ENCODE assay signal across 13 cellular contexts in the genomic region with DNA sequence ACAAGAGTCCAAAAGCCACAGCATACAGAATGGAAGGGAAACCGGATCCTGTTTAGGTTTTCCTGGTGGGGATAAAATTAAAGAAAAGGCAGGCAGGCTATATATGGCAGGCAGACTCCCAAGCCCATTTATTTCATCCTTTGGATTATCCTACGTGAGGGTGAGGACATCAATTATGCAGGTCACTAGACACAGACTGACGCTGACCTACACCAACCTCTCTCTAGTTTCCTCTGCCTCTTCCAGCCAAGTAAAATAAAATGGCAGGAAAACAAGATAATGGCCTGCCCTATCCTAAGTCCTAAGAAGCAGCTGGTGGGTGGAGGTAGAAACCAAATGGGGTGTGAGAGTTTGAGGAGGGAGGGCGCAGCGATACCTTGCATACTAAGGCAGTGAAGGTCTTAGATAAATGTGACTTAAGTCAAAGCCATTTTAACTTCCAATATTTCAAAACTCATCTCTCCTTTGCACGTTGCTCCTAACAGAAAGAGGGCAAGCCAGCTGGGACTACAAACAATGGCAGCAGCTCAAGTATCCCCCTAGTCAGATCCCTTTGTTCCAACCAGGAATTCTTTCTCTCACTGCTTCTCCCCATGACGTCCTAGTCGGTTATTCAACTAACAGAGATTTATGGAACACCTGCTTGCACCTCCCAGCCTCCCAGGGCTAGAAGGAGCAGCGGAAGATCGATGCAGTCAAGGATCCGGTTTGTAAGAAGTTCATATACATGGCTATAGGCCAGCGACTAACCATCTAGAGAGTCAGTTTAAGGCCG.
DNase-seq lines count a peak whose midpoint lies in the region; ATAC-seq and TF ChIP-seq lines count a peak whose summit lies in the region.
"Had no signal": no experiment of that assay in that cellular context is flagged by ENCODE, and none has a peak within 500 bp of the region (broad histone marks: within the 10 kb centered on the region; RNA-seq: fewer than 3 reads in every experiment).

No MANE protein-coding gene starts in this region.

- TF ChIP-seq CTCF in mammary epithelial cell (conservative IDR thresholded peaks at IDR 0.05 in 1 of 2, IDR thresholded peaks at IDR 0.05 in 1 of 2; ENCODE audit: extremely low read depth in 1 of 2, insufficient read depth in 1 of 2, low read depth in 1 of 2, low read length in 2 of 2): no peak

- peaks cover 54% of the 10 kb centered on the region for H3K36me3 Mint-ChIP-seq in activated CD4-positive, alpha-beta memory T cell treated with anti-CD3 and anti-CD28 coated beads for 36 hours

- no peak overlapping the region for H3K4me3 Mint-ChIP-seq in activated CD4-positive, alpha-beta memory T cell treated with anti-CD3 and anti-CD28 coated beads for 36 hours

- H3K4me1 ChIP-seq in ACC112 (ENCODE audit: control insufficient read depth, insufficient read depth, low read length, unreplicated experiment) (peaks cover 36% of the 10 kb centered on the region), mammary epithelial cell (ENCODE audit: insufficient read depth, low read length) (peaks cover 31% of the 10 kb centered on the region), mesenchymal stem cell (ENCODE audit: control insufficient read depth, insufficient read depth, low read depth, low read length) (peaks cover 5% of the 10 kb centered on the region)

- H3K27me3 ChIP-seq in ACC112 (ENCODE audit: insufficient read depth, low read length) (no peaks in the 10 kb centered on the region), mammary epithelial cell (ENCODE audit: insufficient read depth, low read length) (no peaks in the 10 kb centered on the region), mesenchymal stem cell (ENCODE audit: control insufficient read depth in 1 of 2, insufficient read depth in 1 of 2, low read length in 2 of 2) (no peaks in the 10 kb centered on the region)
- H3K27me3 ChIP-seq: BLaER1 had no signal

- no peaks in the 10 kb centered on the region for H4K20me1 ChIP-seq in mammary epithelial cell (ENCODE audit: insufficient read depth, low read length)
- H4K20me1 ChIP-seq: BLaER1 had no signal

- H2BK120ac ChIP-seq in mesenchymal stem cell (ENCODE audit: low read depth, low read length): no peak overlapping the region

- peak overlapping the region; percentile 45 for H2AK5ac ChIP-seq in mesenchymal stem cell (ENCODE audit: low read length, severe bottlenecking)

- H2AFZ ChIP-seq in ACC112 (ENCODE audit: low read length, unreplicated experiment): no peak overlapping the region
- H2AFZ ChIP-seq in mammary epithelial cell (ENCODE audit: low read depth, low read length): peak overlapping the region; percentile 4
- no peak overlapping the region for H2AFZ ChIP-seq in mesenchymal stem cell (ENCODE audit: low read depth, low read length)

- no peak overlapping the region for H3K14ac ChIP-seq in mesenchymal stem cell (ENCODE audit: low read length in 2 of 2)

- DNase-seq in NCI-H187 (lab: John Stamatoyannopoulos, UW): peak; percentile 52 to 71
- DNase-seq in mammary epithelial cell: no peak
- DNase-seq in mesenchymal stem cell: no peak
- DNase-seq in globus pallidus (ENCODE audit: low spot score): no peak
- no peak for DNase-seq in activated CD4-positive, alpha-beta memory T cell treated with anti-CD3 and anti-CD28 coated beads for 36 hours
- DNase-seq: anterior cingulate cortex, glutamatergic neuron, MM.1S, RPMI8226 had no signal

- H3K4me3 ChIP-seq in ACC112 (ENCODE audit: low read depth, low read length) (no peak overlapping the region), mammary epithelial cell (replicated peaks in 1 of 3; ENCODE audit: insufficient read depth in 1 of 3, low read depth in 2 of 3, low read length in 3 of 3) (no peak overlapping the region), mesenchymal stem cell (ENCODE audit: insufficient read depth in 1 of 2, low read depth in 1 of 2, low read length in 2 of 2) (no peak overlapping the region)
- H3K4me3 ChIP-seq: BLaER1 had no signal

- H3K9me3 Mint-ChIP-seq in activated CD4-positive, alpha-beta memory T cell treated with anti-CD3 and anti-CD28 coated beads for 36 hours: no peaks in the 10 kb centered on the region

- H3K9me3 ChIP-seq in mammary epithelial cell (replicated peaks; ENCODE audit: insufficient read depth, low read length) (no peaks in the 10 kb centered on the region), mesenchymal stem cell (ENCODE audit: control insufficient read depth, low read length) (no peaks in the 10 kb centered on the region)
- H3K9me3 ChIP-seq: BLaER1 had no signal

- H3K4me1 Mint-ChIP-seq in activated CD4-positive, alpha-beta memory T cell treated with anti-CD3 and anti-CD28 coated beads for 36 hours (ENCODE audit: low read depth): peaks cover 49% of the 10 kb centered on the region

- H4K8ac ChIP-seq in mesenchymal stem cell (ENCODE audit: low read length): no peak overlapping the region

- H2BK12ac ChIP-seq in mesenchymal stem cell (ENCODE audit: low read length in 2 of 2): no peak overlapping the region

- H3K4me2 ChIP-seq in mammary epithelial cell (ENCODE audit: insufficient read depth, low read depth, low read length) (peak overlapping the region; percentile 57), mesenchymal stem cell (ENCODE audit: low read length, poor library complexity, severe bottlenecking) (no peak overlapping the region)
- H3K4me2 ChIP-seq: BLaER1 had no signal

- WGBS in mammary epithelial cell (ENCODE audit: low coverage, missing lambda C conversion rate): 89% methylated on average over 13 of the region's 13 CpGs
- 86% methylated on average over 11 of the region's 13 CpGs for WGBS in mesenchymal stem cell

- H3K23ac ChIP-seq in mesenchymal stem cell (ENCODE audit: low read length in 2 of 2): no peak overlapping the region

- no peak overlapping the region for H3K18ac ChIP-seq in mesenchymal stem cell (ENCODE audit: low read depth in 1 of 2, low read length in 2 of 2)

- dilution Hi-C loops in mammary epithelial cell (cut with HindIII; ENCODE audit: low sequenced_read_pairs): no loop called here

- H3K79me2 ChIP-seq in ACC112 (ENCODE audit: control insufficient read depth, insufficient read depth, low read length, unreplicated experiment): no peaks in the 10 kb centered on the region
- H3K79me2 ChIP-seq in mammary epithelial cell (ENCODE audit: insufficient read depth, low read length): no peaks in the 10 kb centered on the region

- no peak for ATAC-seq in GM19023 (IDR thresholded peaks at IDR 0.05; ENCODE audit: unreplicated experiment)
- ATAC-seq in HG03196 (IDR thresholded peaks at IDR 0.05; ENCODE audit: unreplicated experiment): no peak

- H2BK15ac ChIP-seq in mesenchymal stem cell (ENCODE audit: low read depth, poor library complexity, severe bottlenecking): no peak overlapping the region

- no peaks in the 10 kb centered on the region for H3K27me3 Mint-ChIP-seq in activated CD4-positive, alpha-beta memory T cell treated with anti-CD3 and anti-CD28 coated beads for 36 hours

- H3K27ac Mint-ChIP-seq in activated CD4-positive, alpha-beta memory T cell treated with anti-CD3 and anti-CD28 coated beads for 36 hours: no peak overlapping the region

- no peak overlapping the region for H2BK5ac ChIP-seq in mesenchymal stem cell (ENCODE audit: low read depth, low read length, poor library complexity, severe bottlenecking)

- no peak overlapping the region for H3K4ac ChIP-seq in mesenchymal stem cell (ENCODE audit: low read depth in 1 of 2, low read length in 2 of 2)

- H3K9ac ChIP-seq in mammary epithelial cell (ENCODE audit: insufficient read depth, low read length): peak overlapping the region; percentile 24
- peak overlapping the region; percentile 53 for H3K9ac ChIP-seq in mesenchymal stem cell (ENCODE audit: low read length)
- H3K9ac ChIP-seq: BLaER1 had no signal

- H3K27ac ChIP-seq in ACC112 (ENCODE audit: low read depth, low read length) (peak overlapping the region; percentile 97), mammary epithelial cell (ENCODE audit: insufficient read depth, low read depth, low read length) (peak overlapping the region; percentile 89), mesenchymal stem cell (ENCODE audit: low read length, poor library complexity, severe bottlenecking) (no peak overlapping the region)
- H3K27ac ChIP-seq: BLaER1 had no signal

- POLR2A ChIA-PET in activated CD4-positive, alpha-beta memory T cell treated with anti-CD3 and anti-CD28 coated beads for 36 hours (lab: Charles Lee): no interaction called here

- no TSS peak for BruUV-seq in mammary epithelial cell (replicated peaks; lab: Mats Ljungman, UMichigan)

- H3K79me1 ChIP-seq in mesenchymal stem cell (replicated peaks; ENCODE audit: low read length, poor library complexity, severe bottlenecking): peaks cover 8% of the 10 kb centered on the region

- intact Hi-C loops in mammary epithelial cell (cut with micrococcal nuclease): loop anchor here (2.0 to 10.0 kb wide), 5 partner anchors 15 to 333 kb away; partner anchors contain the start of genes CASP3, CENPU and PRIMPOL
- intact Hi-C loops in activated CD4-positive, alpha-beta memory T cell treated with anti-CD3 and anti-CD28 coated beads for 36 hours (cut with micrococcal nuclease): no loop called here

- CTCF ChIA-PET in mammary epithelial cell (lab: Charles Lee; ENCODE audit: low non-redundant PET): interaction anchor here (0.6 kb wide), 1 partner anchor 114 kb away, joined by 3 read pairs; no protein-coding TSS in a partner anchor
- CTCF ChIA-PET in activated CD4-positive, alpha-beta memory T cell treated with anti-CD3 and anti-CD28 coated beads for 36 hours (lab: Charles Lee): no interaction called here

- peaks cover 46% of the 10 kb centered on the region for H3K36me3 ChIP-seq in ACC112 (ENCODE audit: insufficient read depth, low read length)
- H3K36me3 ChIP-seq in mammary epithelial cell (ENCODE audit: insufficient read depth, low read length): peaks cover 11% of the 10 kb centered on the region
- H3K36me3 ChIP-seq in mesenchymal stem cell (ENCODE audit: control insufficient read depth in 1 of 2, insufficient read depth in 2 of 2, low read depth in 1 of 2, low read length in 2 of 2): peaks cover 28 to 82% of the 10 kb centered on the region in 2 experiments

- in situ Hi-C loops in mammary epithelial cell (cut with MboI; ENCODE audit: low sequenced_read_pairs in 2 of 2): no loop called here

- no peak overlapping the region for H4K91ac ChIP-seq in mesenchymal stem cell (ENCODE audit: low read length)

Comparison
In these comparisons a context has a peak if more than half of its experiments do, and no peak if none do; other contexts are left out.
1. DNase-seq: peak in NCI-H187 (2 of 2); none in mammary epithelial cell (single experiment), mesenchymal stem cell (single experiment), globus pallidus (single experiment) and activated CD4-positive, alpha-beta memory T cell treated with anti-CD3 and anti-CD28 coated beads for 36 hours (single experiment).